Comparison of ENCODE assay signal across 19 cellular contexts in genomic region chr2:33240178-33240577, GRCh38.
DNase-seq lines count a peak whose midpoint lies in the region; ATAC-seq, FAIRE-seq and TF ChIP-seq lines count a peak whose summit lies in the region.
"Had no signal": no experiment of that assay in that cellular context is flagged by ENCODE, and none has a peak within 500 bp of the region (broad histone marks: within the 10 kb centered on the region; RNA-seq: fewer than 3 reads in every experiment).

No MANE protein-coding gene starts in this region.

- no TSS peak for BruUV-seq in MCF 10A (replicated peaks; lab: Mats Ljungman, UMichigan)
- no TSS peak for BruUV-seq in mammary epithelial cell (replicated peaks; lab: Mats Ljungman, UMichigan)

- in situ Hi-C loops in mammary epithelial cell (cut with MboI; ENCODE audit: low sequenced_read_pairs in 2 of 2), result no loop called here

- H3K4me3 ChIP-seq in breast epithelium (no peak overlapping the region), mammary epithelial cell (replicated peaks in 1 of 3; ENCODE audit: insufficient read depth in 1 of 3, low read depth in 2 of 3, low read length in 3 of 3) (no peak overlapping the region), kidney epithelial cell (ENCODE audit: low read depth, low read length) (no peak overlapping the region)
- H3K4me3 ChIP-seq: uterus had no signal

- no peak overlapping the region for H2AFZ ChIP-seq in mammary epithelial cell (ENCODE audit: low read depth, low read length)

- H3K4me1 ChIP-seq in breast epithelium (no peaks in the 10 kb centered on the region), mammary epithelial cell (ENCODE audit: insufficient read depth, low read length) (peaks cover 34% of the 10 kb centered on the region)
- H3K4me1 ChIP-seq: uterus had no signal

- TF ChIP-seq CTCF in MCF 10A (IDR thresholded peaks at IDR 0.05; ENCODE audit: unreplicated experiment), result no peak
- TF ChIP-seq CTCF in breast epithelium (IDR thresholded peaks at IDR 0.05), result no peak
- no peak for TF ChIP-seq CTCF in mammary epithelial cell (conservative IDR thresholded peaks at IDR 0.05 in 1 of 2, IDR thresholded peaks at IDR 0.05 in 1 of 2; ENCODE audit: extremely low read depth in 1 of 2, insufficient read depth in 1 of 2, low read depth in 1 of 2, low read length in 2 of 2)
- no peak for TF ChIP-seq CTCF in kidney epithelial cell (IDR thresholded peaks at IDR 0.05; ENCODE audit: insufficient read depth, low read length, poor library complexity, severe bottlenecking)
- TF ChIP-seq CTCF in nephron progenitor cell (IDR thresholded peaks at IDR 0.05), result no peak

- peaks cover 6% of the 10 kb centered on the region for H3K36me3 Mint-ChIP-seq in MCF 10A (ENCODE audit: insufficient read depth, unreplicated experiment)
- peaks cover 11% of the 10 kb centered on the region for H3K36me3 Mint-ChIP-seq in nephron progenitor cell (ENCODE audit: low read depth)
- H3K36me3 Mint-ChIP-seq: CD8-positive, alpha-beta T cell; IgD-negative memory B cell; stimulated activated memory B cell treated with anti-CD40 and anti-IgM and Interleukin-4, amounts not matched to agents 10 μg/mL and 1 μg/mL and 100 μg/mL, for 72 hours had no signal

- no peaks in the 10 kb centered on the region for H3K27me3 ChIP-seq in breast epithelium
- H3K27me3 ChIP-seq in mammary epithelial cell (ENCODE audit: insufficient read depth, low read length), result no peaks in the 10 kb centered on the region
- no peaks in the 10 kb centered on the region for H3K27me3 ChIP-seq in kidney epithelial cell (ENCODE audit: control insufficient read depth, insufficient read depth, low read length)
- H3K27me3 ChIP-seq: uterus had no signal

- DNase-seq in MCF 10A (ENCODE audit: unreplicated experiment), result no peak
- no peak for DNase-seq in breast epithelium (ENCODE audit: low spot score in 2 of 2)
- peak; percentile 57 for DNase-seq in mammary epithelial cell
- DNase-seq in kidney epithelial cell (ENCODE audit: low read depth), result peak; percentile 63
- peak; percentile 35 for DNase-seq in urothelium cell line (ENCODE audit: low spot score)
- DNase-seq in nephron progenitor cell, result no peak
- DNase-seq: 8988T; activated CD4-positive, alpha-beta T cell treated with anti-CD3 and anti-CD28 coated beads for 1 hour; activated naive CD4-positive, alpha-beta T cell treated with anti-CD3 and anti-CD28 coated beads for 36 hours; CD8-positive, alpha-beta T cell; NCI-H1436 treated with DMSO at 0.1 percent for 48 hours; nucleus accumbens; uterus had no signal

- POLR2A ChIA-PET in MCF 10A (lab: Yijun Ruan, JAX), result interaction anchor here (1.0 to 1.1 kb wide), 2 partner anchors 28 to 38 kb away, joined by 3 read pairs; no protein-coding TSS in a partner anchor

- no peaks in the 10 kb centered on the region for H4K20me1 ChIP-seq in mammary epithelial cell (ENCODE audit: insufficient read depth, low read length)

- no peak for TF ChIP-seq POLR2A in breast epithelium (IDR thresholded peaks at IDR 0.05)

- no peaks in the 10 kb centered on the region for H3K36me3 ChIP-seq in breast epithelium
- H3K36me3 ChIP-seq in mammary epithelial cell (ENCODE audit: insufficient read depth, low read length), result no peaks in the 10 kb centered on the region
- H3K36me3 ChIP-seq in kidney epithelial cell (ENCODE audit: control insufficient read depth, insufficient read depth, low read length), result no peaks in the 10 kb centered on the region
- H3K36me3 ChIP-seq: uterus had no signal

- 58% methylated on average over 4 of the region's 4 CpGs for WGBS in mammary epithelial cell (ENCODE audit: low coverage, missing lambda C conversion rate)

- intact Hi-C loops in MCF 10A (cut with micrococcal nuclease), result no loop called here
- intact Hi-C loops in breast epithelium (cut with DNase I; ENCODE audit: low total_unique reads), result no loop called here
- intact Hi-C loops in mammary epithelial cell (cut with micrococcal nuclease), result no loop called here

- no peak overlapping the region for H3K9ac ChIP-seq in mammary epithelial cell (ENCODE audit: insufficient read depth, low read length)

- H3K79me2 ChIP-seq in mammary epithelial cell (ENCODE audit: insufficient read depth, low read length), result no peaks in the 10 kb centered on the region

- H3K9me3 ChIP-seq in breast epithelium, result no peaks in the 10 kb centered on the region
- H3K9me3 ChIP-seq in mammary epithelial cell (replicated peaks; ENCODE audit: insufficient read depth, low read length), result no peaks in the 10 kb centered on the region
- H3K9me3 ChIP-seq: uterus had no signal

- no peak overlapping the region for H3K4me2 ChIP-seq in mammary epithelial cell (ENCODE audit: insufficient read depth, low read depth, low read length)

- H3K27ac Mint-ChIP-seq in MCF 10A (ENCODE audit: low read depth, unreplicated experiment) (peak overlapping the region; percentile 16), nephron progenitor cell (no peak overlapping the region)
- H3K27ac Mint-ChIP-seq: activated naive CD4-positive, alpha-beta T cell treated with anti-CD3 and anti-CD28 coated beads for 36 hours; CD8-positive, alpha-beta T cell; IgD-negative memory B cell; mesothelial cell of epicardium; stimulated activated memory B cell treated with anti-CD40 and anti-IgM and Interleukin-4, amounts not matched to agents 10 μg/mL and 1 μg/mL and 100 μg/mL, for 72 hours had no signal

- H3K4me1 Mint-ChIP-seq in MCF 10A (ENCODE audit: insufficient read depth, unreplicated experiment) (peaks cover 29% of the 10 kb centered on the region), nephron progenitor cell (no peaks in the 10 kb centered on the region)
- H3K4me1 Mint-ChIP-seq: IgD-negative memory B cell; stimulated activated memory B cell treated with anti-CD40 and anti-IgM and Interleukin-4, amounts not matched to agents 10 μg/mL and 1 μg/mL and 100 μg/mL, for 72 hours had no signal

- CTCF ChIA-PET in MCF 10A (lab: Yijun Ruan, JAX) (interaction anchor here (1.2 kb wide), 1 partner anchor 28 kb away, joined by 5 read pairs; no protein-coding TSS in a partner anchor), mammary epithelial cell (lab: Charles Lee; ENCODE audit: low non-redundant PET) (no interaction called here)

- FAIRE-seq in urothelium cell line (lab: Jason Lieb, UNC), result no peak

- dilution Hi-C loops in mammary epithelial cell (cut with HindIII; ENCODE audit: low sequenced_read_pairs), result no loop called here

- H3K9me3 Mint-ChIP-seq in MCF 10A (ENCODE audit: unreplicated experiment), result no peaks in the 10 kb centered on the region
- peaks cover 1% of the 10 kb centered on the region for H3K9me3 Mint-ChIP-seq in nephron progenitor cell
- H3K9me3 Mint-ChIP-seq: activated naive CD4-positive, alpha-beta T cell treated with anti-CD3 and anti-CD28 coated beads for 36 hours; CD8-positive, alpha-beta T cell; mesothelial cell of epicardium; stimulated activated memory B cell treated with anti-CD40 and anti-IgM and Interleukin-4, amounts not matched to agents 10 μg/mL and 1 μg/mL and 100 μg/mL, for 72 hours had no signal

- H3K4me3 Mint-ChIP-seq in MCF 10A (ENCODE audit: unreplicated experiment), result no peak overlapping the region
- no peak overlapping the region for H3K4me3 Mint-ChIP-seq in nephron progenitor cell
- H3K4me3 Mint-ChIP-seq: activated naive CD4-positive, alpha-beta T cell treated with anti-CD3 and anti-CD28 coated beads for 36 hours; CD8-positive, alpha-beta T cell; IgD-negative memory B cell; mesothelial cell of epicardium; stimulated activated memory B cell treated with anti-CD40 and anti-IgM and Interleukin-4, amounts not matched to agents 10 μg/mL and 1 μg/mL and 100 μg/mL, for 72 hours had no signal

- H3K27ac ChIP-seq in breast epithelium, result no peak overlapping the region
- no peak overlapping the region for H3K27ac ChIP-seq in mammary epithelial cell (ENCODE audit: insufficient read depth, low read depth, low read length)
- H3K27ac ChIP-seq: uterus had no signal

- ATAC-seq in HG03025 (IDR thresholded peaks at IDR 0.05; ENCODE audit: low FRiP score, unreplicated experiment) (no peak), HG02623 (IDR thresholded peaks at IDR 0.05; ENCODE audit: unreplicated experiment) (no peak)
- ATAC-seq: CD8-positive, alpha-beta T cell; sciatic nerve; stimulated activated memory B cell treated with anti-CD40 and anti-IgM and Interleukin-4, amounts not matched to agents 10 μg/mL and 1 μg/mL and 100 μg/mL, for 72 hours had no signal

- H3K27me3 Mint-ChIP-seq in MCF 10A (ENCODE audit: insufficient read depth, unreplicated experiment), result no peaks in the 10 kb centered on the region
- no peaks in the 10 kb centered on the region for H3K27me3 Mint-ChIP-seq in nephron progenitor cell (ENCODE audit: low read depth, poor library complexity)
- H3K27me3 Mint-ChIP-seq: stimulated activated memory B cell treated with anti-CD40 and anti-IgM and Interleukin-4, amounts not matched to agents 10 μg/mL and 1 μg/mL and 100 μg/mL, for 72 hours had no signal

Comparison
In these comparisons a context has a peak if more than half of its experiments do, and no peak if none do; other contexts are left out.
1. DNase-seq: peak in mammary epithelial cell (single experiment), kidney epithelial cell (single experiment) and urothelium cell line (single experiment); none in MCF 10A (single experiment), breast epithelium (0 of 2) and nephron progenitor cell (single experiment).